Comparison of ENCODE assay signal across 8 cellular contexts in the genomic region with DNA sequence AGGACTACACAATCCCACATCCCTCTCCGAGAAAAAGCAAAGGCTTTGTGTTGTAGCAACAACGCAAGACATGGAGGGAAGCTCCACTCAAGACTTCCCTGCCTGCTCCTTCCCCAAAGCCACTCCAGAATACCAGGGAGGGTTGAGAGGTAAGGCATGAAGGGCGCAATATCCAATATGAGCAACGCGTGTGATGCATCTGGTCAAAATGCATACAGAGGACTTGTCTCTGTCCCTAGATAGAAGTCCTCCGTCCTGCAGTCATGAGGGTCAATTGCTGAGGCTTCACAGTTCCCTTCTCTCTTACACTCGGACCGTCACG. TPM values are rescaled to one million over a fixed set of nuclear protein-coding genes. Genes with fewer than 3 reads are reported as not detected.
A peak's percentile ranks its signal among the peaks of the same experiment; 100 is the strongest.
DNase-seq lines count a peak whose midpoint lies in the region; ATAC-seq, FAIRE-seq and TF ChIP-seq lines count a peak whose summit lies in the region.

No MANE protein-coding gene starts in this region.

- CTCF ChIA-PET in A673 (lab: Charles Lee): no interaction called here
- CTCF ChIA-PET in endothelial cell of umbilical vein (lab: Charles Lee): interaction anchor here (1.2 to 4.9 kb wide), 9 partner anchors 10 to 997 kb away, joined by 3 to 59 read pairs (median 4); no protein-coding TSS in a partner anchor

- H3K27me3 ChIP-seq in A673 (replicated peaks; ENCODE audit: insufficient read depth, low read depth, low read length, poor library complexity) (no peaks in the 10 kb centered on the region), endothelial cell of umbilical vein (ENCODE audit: control insufficient read depth in 2 of 2, insufficient read depth in 2 of 2, low read length in 2 of 2) (no peaks in the 10 kb centered on the region), neutrophil (no peaks in the 10 kb centered on the region)

- no peaks in the 10 kb centered on the region for H3K9me1 ChIP-seq in endothelial cell of umbilical vein (replicated peaks; ENCODE audit: control insufficient read depth, extremely low read depth, insufficient read depth, low read length)

- no peaks in the 10 kb centered on the region for H4K20me1 ChIP-seq in endothelial cell of umbilical vein (replicated peaks; ENCODE audit: control insufficient read depth, extremely low read depth, insufficient read depth, low read length)

- POLR2A ChIA-PET in A673 (lab: Charles Lee; ENCODE audit: low non-redundant PET): no interaction called here
- POLR2A ChIA-PET in endothelial cell of umbilical vein (lab: Charles Lee): interaction anchor here (1.5 kb wide), 1 partner anchor 18 kb away, joined by 4 read pairs; no protein-coding TSS in a partner anchor

- peak overlapping the region; percentile 88 for H2AFZ ChIP-seq in endothelial cell of umbilical vein (ENCODE audit: low read depth, low read length)

- H3K79me2 ChIP-seq in endothelial cell of umbilical vein (ENCODE audit: control insufficient read depth, insufficient read depth, low read length): peaks cover 73% of the 10 kb centered on the region

- H3K9me3 ChIP-seq in A673 (ENCODE audit: low read depth, low read length, poor library complexity, severe bottlenecking) (no peaks in the 10 kb centered on the region), endothelial cell of umbilical vein (replicated peaks; ENCODE audit: control insufficient read depth, insufficient read depth, low read length) (no peaks in the 10 kb centered on the region), neutrophil (no peaks in the 10 kb centered on the region)

- in situ Hi-C loops in G401 (cut with HindIII; ENCODE audit: low sequenced_read_pairs): no loop called here

- peak overlapping the region; percentile 89 for H3K4me2 ChIP-seq in endothelial cell of umbilical vein (ENCODE audit: insufficient read depth, low read length)

- TSS peak; percentile 62 for BruUV-seq in A673 (replicated peaks; lab: Mats Ljungman, UMichigan)
- BruUV-seq in endothelial cell of umbilical vein (replicated peaks; lab: Mats Ljungman, UMichigan): TSS peak; percentile 17

- DNase-seq in A673 (ENCODE audit: low spot score) (peak; percentile 36), RKO (ENCODE audit: low spot score) (peak; percentile 79), endothelial cell of umbilical vein (ENCODE audit: low read depth, low spot score) (no peak), NCI-H2171 treated with DMSO at 0.1 percent for 48 hours (lab: John Stamatoyannopoulos, UW) (no peak), G401 (ENCODE audit: low spot score) (no peak)
- no peak for DNase-seq in central memory CD4-positive, alpha-beta T cell

- peak; percentile 23 for ATAC-seq in GM18519 (IDR thresholded peaks at IDR 0.05; ENCODE audit: low FRiP score, unreplicated experiment)

- H3K9ac ChIP-seq in endothelial cell of umbilical vein (replicated peaks; ENCODE audit: extremely low read depth, insufficient read depth, low read length): peak overlapping the region; percentile 60

- H3K27ac ChIP-seq in A673 (ENCODE audit: low read depth, low read length, poor library complexity, severe bottlenecking) (peak overlapping the region; percentile 68), endothelial cell of umbilical vein (ENCODE audit: insufficient read depth, low read depth, low read length) (peak overlapping the region; percentile 7), neutrophil (peak overlapping the region; percentile 97)

- H3K36me3 ChIP-seq in A673 (ENCODE audit: insufficient read depth, low read length, poor library complexity, severe bottlenecking): no peaks in the 10 kb centered on the region
- H3K36me3 ChIP-seq in endothelial cell of umbilical vein (ENCODE audit: control insufficient read depth in 2 of 2, extremely low read depth in 1 of 2, insufficient read depth in 2 of 2, low read length in 2 of 2): no peaks in the 10 kb centered on the region
- no peaks in the 10 kb centered on the region for H3K36me3 ChIP-seq in neutrophil

- TF ChIP-seq CTCF in A673 (conservative IDR thresholded peaks at IDR 0.05; ENCODE audit: low read depth, low read length): no peak; the same call in 1 of the 2 replicates
- TF ChIP-seq CTCF in endothelial cell of umbilical vein (IDR thresholded peaks at IDR 0.05; ENCODE audit: extremely low read depth in 1 of 2, insufficient read depth in 1 of 2, low read depth in 1 of 2, low read length in 2 of 2): no peak
- no peak for TF ChIP-seq CTCF in neutrophil (IDR thresholded peaks at IDR 0.05)

- no peak for TF ChIP-seq POLR2A in endothelial cell of umbilical vein (IDR thresholded peaks at IDR 0.05; ENCODE audit: low read depth, low read length)

- no peak for FAIRE-seq in endothelial cell of umbilical vein (lab: Jason Lieb, UNC)

- intact Hi-C loops in A673 (cut with micrococcal nuclease; ENCODE audit: unreplicated experiment) (loop anchor here (2.0 kb wide), 1 partner anchor 75 kb away; no protein-coding TSS in a partner anchor), endothelial cell of umbilical vein (cut with micrococcal nuclease) (loop anchor here (1.0 to 2.0 kb wide), 6 partner anchors 30 to 625 kb away; a partner anchor contains a TSS)

- H3K4me1 ChIP-seq in A673 (ENCODE audit: insufficient read depth, low read length, poor library complexity, severe bottlenecking) (peaks cover 13% of the 10 kb centered on the region), endothelial cell of umbilical vein (ENCODE audit: control insufficient read depth, extremely low read depth, insufficient read depth, low read length) (peaks cover 25% of the 10 kb centered on the region), neutrophil (ENCODE audit: control insufficient read depth in 1 of 2, insufficient read depth in 1 of 2, low read depth in 1 of 2, low read length in 1 of 2) (peaks cover 27 to 31% of the 10 kb centered on the region in 2 experiments)

- peak overlapping the region; percentile 70 for H3K4me3 ChIP-seq in A673 (ENCODE audit: low read depth, low read length, poor library complexity, severe bottlenecking)
- H3K4me3 ChIP-seq in endothelial cell of umbilical vein (replicated peaks in 1 of 3; ENCODE audit: insufficient read depth in 1 of 3, low read depth in 1 of 3, low read length in 3 of 3): peak overlapping the region; percentile 34 to 81 (median 71)
- H3K4me3 ChIP-seq in neutrophil (ENCODE audit: low read depth in 1 of 2, low read length in 1 of 2): peak overlapping the region; percentile 85 to 86

- dilution Hi-C loops in endothelial cell of umbilical vein (cut with MboI; ENCODE audit: extremely low pct_ligation_motif_present, low sequenced_read_pairs): no loop called here

TF ChIP-seq in endothelial cell of umbilical vein, 7 proteins besides CTCF, POLR2A, EP300 and RAD21:
- no peak for TF ChIP-seq JUN (IDR thresholded peaks at IDR 0.05; ENCODE audit: borderline replicate concordance, insufficient read depth, insufficient read length, low read depth)
- TF ChIP-seq MYC (IDR thresholded peaks at IDR 0.05; ENCODE audit: low read depth, low read length): no peak
- TF ChIP-seq, protein P1, sequence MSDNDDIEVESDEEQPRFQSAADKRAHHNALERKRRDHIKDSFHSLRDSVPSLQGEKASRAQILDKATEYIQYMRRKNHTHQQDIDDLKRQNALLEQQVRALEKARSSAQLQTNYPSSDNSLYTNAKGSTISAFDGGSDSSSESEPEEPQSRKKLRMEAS (IDR thresholded peaks at IDR 0.05; ENCODE audit: insufficient read depth, insufficient read length): no peak
- TF ChIP-seq EZH2 (IDR thresholded peaks at IDR 0.05; ENCODE audit: borderline replicate concordance, low read depth, low read length, severe bottlenecking): no peak
- TF ChIP-seq POLR2AphosphoS5 (IDR thresholded peaks at IDR 0.05; ENCODE audit: insufficient read depth, low read depth, low read length): no peak
- no peak for TF ChIP-seq FOS (IDR thresholded peaks at IDR 0.05; ENCODE audit: borderline replicate concordance, insufficient read depth, low read length)
- no peak for TF ChIP-seq GATA2 (IDR thresholded peaks at IDR 0.05; ENCODE audit: insufficient read depth, insufficient read length, low read depth, low read length)

RNA-seq across cellular contexts. Expression of a gene that starts 0.5 kb away (rescaled TPM):
- total RNA-seq in A673 (2021): 63.5 and 63.9 TPM in 2 replicates
- 24.5 and 27.0 TPM in 2 replicates for total RNA-seq in endothelial cell of umbilical vein
- 12.0 and 25.2 TPM in 2 replicates for polyA plus RNA-seq in endothelial cell of umbilical vein
- polyA plus RNA-seq in endothelial cell of umbilical vein (2011; cell fraction: cytosol; rRNA removed): 16.2 and 29.1 TPM in 2 replicates
- 25.7 and 34.6 TPM in 2 replicates for polyA plus RNA-seq in endothelial cell of umbilical vein (2011; cell fraction: nucleus; rRNA removed)
- polyA plus RNA-seq in endothelial cell of umbilical vein (2012): 20.1 and 29.8 TPM in 2 replicates
- polyA minus RNA-seq in endothelial cell of umbilical vein: 11.3 and 16.1 TPM in 2 replicates
- polyA minus RNA-seq in endothelial cell of umbilical vein (2011; cell fraction: cytosol; rRNA and poly(A)+ RNA removed): 24.8 TPM
- 28.6 and 39.8 TPM in 2 replicates for polyA minus RNA-seq in endothelial cell of umbilical vein (2011; cell fraction: nucleus; rRNA and poly(A)+ RNA removed)
- total RNA-seq in G401 (2014; rRNA removed; shearing (Covaris generic)): 16.7 and 33.9 TPM in 2 replicates

RNA-seq across cellular contexts. Expression of a gene that starts 0.9 kb away (rescaled TPM):
- total RNA-seq in A673 (2021) (32.4 and 36.1 TPM in 2 replicates), endothelial cell of umbilical vein (34.8 and 37.0 TPM in 2 replicates)
- polyA plus RNA-seq in endothelial cell of umbilical vein: 10.9 and 11.3 TPM in 2 replicates
- 7.5 and 9.0 TPM in 2 replicates for polyA plus RNA-seq in endothelial cell of umbilical vein (2011; cell fraction: cytosol; rRNA removed)
- 30.3 and 31.9 TPM in 2 replicates for polyA plus RNA-seq in endothelial cell of umbilical vein (2011; cell fraction: nucleus; rRNA removed)
- 12.5 and 13.5 TPM in 2 replicates for polyA plus RNA-seq in endothelial cell of umbilical vein (2012)
- polyA minus RNA-seq in endothelial cell of umbilical vein: 89.0 and 146 TPM in 2 replicates
- polyA minus RNA-seq in endothelial cell of umbilical vein (2011; cell fraction: cytosol; rRNA and poly(A)+ RNA removed): 9.9 TPM
- polyA minus RNA-seq in endothelial cell of umbilical vein (2011; cell fraction: nucleus; rRNA and poly(A)+ RNA removed): 223 and 229 TPM in 2 replicates
- 11.4 and 14.5 TPM in 2 replicates for total RNA-seq in G401 (2014; rRNA removed; shearing (Covaris generic))

Comparison
In these comparisons a context has a peak if more than half of its experiments do, and no peak if none do; other contexts are left out.
1. DNase-seq: peak in A673 (single experiment) and RKO (single experiment); none in endothelial cell of umbilical vein (single experiment), NCI-H2171 treated with DMSO at 0.1 percent for 48 hours (single experiment), central memory CD4-positive, alpha-beta T cell (single experiment) and G401 (single experiment).
2. H3K27ac ChIP-seq: peak in every context shown above with its lines; median percentile 97 in neutrophil; 68 in A673; 7 in endothelial cell of umbilical vein.
3. Peak in every context shown above with its lines, with median percentiles within 50 percentile points of each other: H3K4me3 ChIP-seq.